Comparison of ENCODE assay signal across 9 cellular contexts in genomic region chr19:40804783-40805242, GRCh38. TPM values are rescaled to one million over a fixed set of nuclear protein-coding genes. Genes with fewer than 3 reads are reported as not detected.
DNase-seq lines count a peak whose midpoint lies in the region; ATAC-seq, FAIRE-seq and TF ChIP-seq lines count a peak whose summit lies in the region.
"Had no signal": no experiment of that assay in that cellular context is flagged by ENCODE, and none has a peak within 500 bp of the region (broad histone marks: within the 10 kb centered on the region; RNA-seq: fewer than 3 reads in every experiment).

No MANE protein-coding gene starts in this region.

- no peaks in the 10 kb centered on the region for H3K27me3 Mint-ChIP-seq in central memory CD8-positive, alpha-beta T cell
- no peaks in the 10 kb centered on the region for H3K27me3 Mint-ChIP-seq in naive thymus-derived CD4-positive, alpha-beta T cell

- no peaks in the 10 kb centered on the region for H3K9me3 Mint-ChIP-seq in central memory CD8-positive, alpha-beta T cell
- no peaks in the 10 kb centered on the region for H3K9me3 Mint-ChIP-seq in naive thymus-derived CD4-positive, alpha-beta T cell

- CTCF ChIA-PET in naive thymus-derived CD4-positive, alpha-beta T cell (lab: Charles Lee) = interaction anchor here (0.6 to 3.4 kb wide), 5 partner anchors 12 to 431 kb away, joined by 3 to 15 read pairs (median 10); no protein-coding TSS in a partner anchor

- peak overlapping the region; percentile 54 for H3K4me3 ChIP-seq in naive thymus-derived CD4-positive, alpha-beta T cell (ENCODE audit: low read length)
- H3K4me3 ChIP-seq in trophoblast cell (ENCODE audit: low read depth, low read length) = no peak overlapping the region

- peak; percentile 47 for TF ChIP-seq CTCF in 22Rv1 (IDR thresholded peaks at IDR 0.05)

- H3K27ac ChIP-seq in 22Rv1 = peak overlapping the region; percentile 56
- peak overlapping the region; percentile 87 for H3K27ac ChIP-seq in naive thymus-derived CD4-positive, alpha-beta T cell (ENCODE audit: low read depth, low read length)
- no peak overlapping the region for H3K27ac ChIP-seq in trophoblast cell (ENCODE audit: low read depth, low read length)

- H2AK5ac ChIP-seq in trophoblast cell (ENCODE audit: low read length) = no peak overlapping the region

- H3K36me3 ChIP-seq in naive thymus-derived CD4-positive, alpha-beta T cell (ENCODE audit: control insufficient read depth in 2 of 3, insufficient read depth in 3 of 3, low read length in 3 of 3) = peaks cover 0 to 44% (median 8%) of the 10 kb centered on the region in 3 experiments
- peaks cover 73 to 77% of the 10 kb centered on the region in 2 experiments for H3K36me3 ChIP-seq in trophoblast cell (ENCODE audit: control insufficient read depth in 1 of 2, insufficient read depth in 2 of 2, low read length in 2 of 2)

- H3K79me1 ChIP-seq in trophoblast cell (ENCODE audit: low read length) = peaks cover 2% of the 10 kb centered on the region

- peak overlapping the region; percentile 97 for H3K27ac Mint-ChIP-seq in central memory CD8-positive, alpha-beta T cell (ENCODE audit: low read depth)
- peak overlapping the region; percentile 95 to 99 (median 98) for H3K27ac Mint-ChIP-seq in naive thymus-derived CD4-positive, alpha-beta T cell

- no peak overlapping the region for H3K23ac ChIP-seq in trophoblast cell (ENCODE audit: low read length)

- H3K4me3 Mint-ChIP-seq in central memory CD8-positive, alpha-beta T cell = peak overlapping the region; percentile 98
- H3K4me3 Mint-ChIP-seq in naive thymus-derived CD4-positive, alpha-beta T cell = peak overlapping the region; percentile 80 to 100 (median 94)

- intact Hi-C loops in naive thymus-derived CD4-positive, alpha-beta T cell (cut with micrococcal nuclease) = loop anchor here (1.0 to 5.0 kb wide), 8 partner anchors 14 to 547 kb away; partner anchors contain the start of genes SNRPA (in 2 of the 2), RAB4B (in 1 of the 2), SERTAD3 (in 1 of the 2) and TGFB1 (in 1 of the 2)

- no CpG with 5 or more reads among the region's 7 CpGs for WGBS in trophoblast cell (ENCODE audit: extremely low coverage, insufficient coverage, insufficient read length)

- no peak for DNase-seq in HTR-8/SVneo (ENCODE audit: insufficient read length, low spot score)
- DNase-seq in central memory CD8-positive, alpha-beta T cell (ENCODE audit: low spot score in 2 of 2) = no peak
- DNase-seq in naive thymus-derived CD4-positive, alpha-beta T cell = no peak
- no peak for DNase-seq in trophoblast cell
- DNase-seq in effector CD8-positive, alpha-beta T cell (lab: John Stamatoyannopoulos, UW) = no peak
- DNase-seq in ACHN = no peak

- no peak for ATAC-seq in central memory CD8-positive, alpha-beta T cell (replicated peaks; ENCODE audit: extremely low read depth, poor library complexity, severe bottlenecking)
- no peak for ATAC-seq in naive thymus-derived CD4-positive, alpha-beta T cell
- no peak for ATAC-seq in GM21717 (IDR thresholded peaks at IDR 0.05; ENCODE audit: unreplicated experiment)

- no peaks in the 10 kb centered on the region for H3K9me3 ChIP-seq in naive thymus-derived CD4-positive, alpha-beta T cell (ENCODE audit: control insufficient read depth in 2 of 3, low read length in 3 of 3)
- peaks cover 4% of the 10 kb centered on the region for H3K9me3 ChIP-seq in trophoblast cell (ENCODE audit: insufficient read depth, low read depth, low read length)

- no peak overlapping the region for H4K91ac ChIP-seq in trophoblast cell (ENCODE audit: low read depth, low read length)

- peaks cover 79 to 81% of the 10 kb centered on the region in 2 donors for H3K4me1 ChIP-seq in naive thymus-derived CD4-positive, alpha-beta T cell (ENCODE audit: control insufficient read depth in 2 of 2, insufficient read depth in 2 of 2, low read length in 2 of 2)
- peaks cover 41 to 51% of the 10 kb centered on the region in 2 experiments for H3K4me1 ChIP-seq in trophoblast cell (ENCODE audit: control insufficient read depth in 1 of 2, insufficient read depth in 2 of 2, low read length in 2 of 2)

- no peak overlapping the region for H3K9ac ChIP-seq in trophoblast cell (ENCODE audit: low read length)

- H2BK5ac ChIP-seq in trophoblast cell (ENCODE audit: low read depth, low read length, poor library complexity) = no peak overlapping the region

- peaks cover 68% of the 10 kb centered on the region for H3K36me3 Mint-ChIP-seq in central memory CD8-positive, alpha-beta T cell (ENCODE audit: insufficient read depth)
- H3K36me3 Mint-ChIP-seq in naive thymus-derived CD4-positive, alpha-beta T cell = peaks cover 0 to 42% (median 8%) of the 10 kb centered on the region in 5 donors

- H4K8ac ChIP-seq in trophoblast cell (ENCODE audit: low read depth, low read length) = no peak overlapping the region

- H3K4ac ChIP-seq in trophoblast cell (ENCODE audit: low read depth, low read length) = no peak overlapping the region

- no peak overlapping the region for H3K18ac ChIP-seq in trophoblast cell (ENCODE audit: low read length)

- no peak overlapping the region for H3K14ac ChIP-seq in trophoblast cell (ENCODE audit: low read length)

- H2AFZ ChIP-seq in trophoblast cell (ENCODE audit: insufficient read depth, low read length, poor library complexity) = no peak overlapping the region

- in situ Hi-C loops in ACHN (cut with HindIII; ENCODE audit: low pct_ligation_motif_present, low pct_unique_long_range_greater_than_20kb, low sequenced_read_pairs) = no loop called here

- H3K4me2 ChIP-seq in trophoblast cell (ENCODE audit: low read length) = no peak overlapping the region

- H2BK120ac ChIP-seq in trophoblast cell (ENCODE audit: insufficient read depth, low read length, poor library complexity) = no peak overlapping the region

- H3K4me1 Mint-ChIP-seq in central memory CD8-positive, alpha-beta T cell = peaks cover 85% of the 10 kb centered on the region
- peaks cover 63 to 98% (median 84%) of the 10 kb centered on the region in 7 donors for H3K4me1 Mint-ChIP-seq in naive thymus-derived CD4-positive, alpha-beta T cell

- no peak overlapping the region for H4K12ac ChIP-seq in trophoblast cell (ENCODE audit: low read depth, low read length)

- POLR2A ChIA-PET in naive thymus-derived CD4-positive, alpha-beta T cell (lab: Charles Lee) = interaction anchor here (0.5 to 8.7 kb wide), 11 partner anchors 7 to 114 kb away, joined by 3 to 84 read pairs (median 8); partner anchors contain the start of genes ACTMAP, COQ8B, EGLN2 and ITPKC

- H2BK12ac ChIP-seq in trophoblast cell (ENCODE audit: low read length) = no peak overlapping the region

- FAIRE-seq in HTR-8/SVneo (lab: Jason Lieb, UNC) = peak; percentile 77
- FAIRE-seq: G401.6 had no signal

- no peaks in the 10 kb centered on the region for H3K27me3 ChIP-seq in naive thymus-derived CD4-positive, alpha-beta T cell (ENCODE audit: control insufficient read depth in 2 of 2, insufficient read depth in 2 of 2, low read length in 2 of 2)
- no peaks in the 10 kb centered on the region for H3K27me3 ChIP-seq in trophoblast cell (ENCODE audit: insufficient read depth, low read length)

- H3K79me2 ChIP-seq in trophoblast cell (ENCODE audit: control insufficient read depth, insufficient read depth, low read length, poor library complexity) = peaks cover 36% of the 10 kb centered on the region

RNA-seq across cellular contexts. Expression of gene EGLN2, which starts 5.8 kb away (rescaled TPM):
- total RNA-seq in naive thymus-derived CD4-positive, alpha-beta T cell = 100 to 1,000 TPM; 122 to 239 (median 157) TPM
- 100 to 1,000 TPM; 154 to 254 TPM for polyA plus RNA-seq in naive thymus-derived CD4-positive, alpha-beta T cell
- polyA plus RNA-seq in trophoblast cell (2013) = 84.0 and 84.3 TPM in 2 replicates

RNA-seq across cellular contexts. Expression of gene RAB4B, which starts 26.8 kb away (rescaled TPM):
- total RNA-seq in naive thymus-derived CD4-positive, alpha-beta T cell = 10 to 100 TPM; 37.6 to 63.0 (median 52.5) TPM
- polyA plus RNA-seq in naive thymus-derived CD4-positive, alpha-beta T cell = 10 to 100 TPM; 54.7 to 65.2 TPM
- polyA plus RNA-seq in trophoblast cell (2013) = 16.0 and 16.2 TPM in 2 replicates

RNA-seq across cellular contexts. Expression of gene MIA, which starts 29.5 kb away (rescaled TPM):
- total RNA-seq in naive thymus-derived CD4-positive, alpha-beta T cell = 1 to 10 TPM in 2 of 5 experiments, not detected in 3; 4.9 to 7.2 TPM
- polyA plus RNA-seq in naive thymus-derived CD4-positive, alpha-beta T cell = not detected
- 2.0 and 2.1 TPM in 2 replicates for polyA plus RNA-seq in trophoblast cell (2013)

RNA-seq across cellular contexts. Expression of gene CYP2A6, which starts 45.4 kb away (rescaled TPM):
- total RNA-seq in naive thymus-derived CD4-positive, alpha-beta T cell = under 1 TPM in 3 of 5 experiments, not detected in 2; 0.19 to 0.43 (median 0.27) TPM
- polyA plus RNA-seq in naive thymus-derived CD4-positive, alpha-beta T cell = not detected
- not detected in 2 replicates for polyA plus RNA-seq in trophoblast cell (2013)

RNA-seq across cellular contexts. Expression of gene SNRPA, which starts 53.8 kb away (rescaled TPM):
- 100 to 1,000 TPM in 1 of 5 experiments, 10 to 100 TPM in 4; 64.1 to 166 (median 72.7) TPM for total RNA-seq in naive thymus-derived CD4-positive, alpha-beta T cell
- 10 to 100 TPM; 44.1 to 57.2 TPM for polyA plus RNA-seq in naive thymus-derived CD4-positive, alpha-beta T cell
- polyA plus RNA-seq in trophoblast cell (2013) = 159 and 164 TPM in 2 replicates
